In genomic region chr13:45325806-45326205, GRCh38 we compare ENCODE assay signal across 10 cellular contexts. TPM values are rescaled to one million over a fixed set of nuclear protein-coding genes. Genes with fewer than 3 reads are reported as not detected.
A peak's percentile ranks its signal among the peaks of the same experiment; 100 is the strongest.
DNase-seq lines count a peak whose midpoint lies in the region; ATAC-seq and TF ChIP-seq lines count a peak whose summit lies in the region.
"Had no signal": no experiment of that assay in that cellular context is flagged by ENCODE, and none has a peak within 500 bp of the region (broad histone marks: within the 10 kb centered on the region; RNA-seq: fewer than 3 reads in every experiment).

No MANE protein-coding gene starts in this region.

- POLR2A ChIA-PET in HEK293T (lab: Yijun Ruan, JAX): no interaction called here
- POLR2A ChIA-PET in T-cell (lab: Charles Lee): no interaction called here

- H3K9me3 Mint-ChIP-seq in T-cell: no peaks in the 10 kb centered on the region
- H3K9me3 Mint-ChIP-seq: activated T-cell treated with anti-CD3 and anti-CD28 coated beads, Interleukin-2, amount 50 U/mL, for 4 hours had no signal

- H3K4me3 Mint-ChIP-seq in T-cell: no peak overlapping the region
- H3K4me3 Mint-ChIP-seq: activated T-cell treated with anti-CD3 and anti-CD28 coated beads, Interleukin-2, amount 50 U/mL, for 4 hours had no signal

- H3K4me1 Mint-ChIP-seq in T-cell: peaks cover 37 to 44% (median 38%) of the 10 kb centered on the region in 3 donors

- H3K27ac Mint-ChIP-seq in T-cell: no peak overlapping the region

- CTCF ChIA-PET in HEK293T (lab: Yijun Ruan, JAX): no interaction called here
- CTCF ChIA-PET in T-cell (lab: Charles Lee): interaction anchor here in 1 of 2 donors (0.6 kb wide), 1 partner anchor 51 kb away, joined by 3 read pairs; no protein-coding TSS in a partner anchor

- DNase-seq in HCEC 1CT (peak; percentile 95), amniotic epithelial cell (ENCODE audit: low read depth) (peak; percentile 86), iris pigment epithelial cell (ENCODE audit: low read depth) (peak; percentile 88), stromal cell of bone marrow (ENCODE audit: low read depth) (peak; percentile 93), HEK293T (ENCODE audit: extremely low spot score) (no peak), T-cell (no peak)
- no peak for DNase-seq in activated CD4-positive, CD25-positive, alpha-beta regulatory T cell (lab: John Stamatoyannopoulos, UW)
- DNase-seq: activated T-cell treated with anti-CD3 and anti-CD28 coated beads, Interleukin-2, amount 50 U/mL, for 4 hours; NCI-H146 had no signal

- ATAC-seq in HG02973 (IDR thresholded peaks at IDR 0.05; ENCODE audit: unreplicated experiment): no peak
- ATAC-seq in T-cell (replicated peaks in 1 of 4): no peak
- ATAC-seq: activated T-cell treated with anti-CD3 and anti-CD28 coated beads, Interleukin-2, amount 50 U/mL, for 4 hours had no signal

- H3K27me3 Mint-ChIP-seq in T-cell: no peaks in the 10 kb centered on the region

- no peaks in the 10 kb centered on the region for H3K36me3 Mint-ChIP-seq in T-cell

TF ChIP-seq in HEK293T, 16 proteins besides CTCF, POLR2A, EP300 and RAD21:
- TF ChIP-seq ARNT (IDR thresholded peaks at IDR 0.05) (no peak), CTBP1 (IDR thresholded peaks at IDR 0.05; ENCODE audit: borderline replicate concordance) (no peak), L3MBTL2 (conservative IDR thresholded peaks at IDR 0.05) (no peak), HDGF (IDR thresholded peaks at IDR 0.05; ENCODE audit: borderline replicate concordance) (no peak), PKNOX1 (IDR thresholded peaks at IDR 0.05) (no peak), SP1 (IDR thresholded peaks at IDR 0.05) (no peak), NFRKB (IDR thresholded peaks at IDR 0.05) (no peak), ZNF384 (IDR thresholded peaks at IDR 0.05) (no peak), SUZ12 (IDR thresholded peaks at IDR 0.05) (no peak), BHLHE40 (IDR thresholded peaks at IDR 0.05; ENCODE audit: borderline replicate concordance) (no peak), FOXA1 (IDR thresholded peaks at IDR 0.05) (no peak), LEF1 (IDR thresholded peaks at IDR 0.05; ENCODE audit: borderline replicate concordance) (no peak), ELF4 (IDR thresholded peaks at IDR 0.05) (no peak), FOXM1 (IDR thresholded peaks at IDR 0.05; ENCODE audit: borderline replicate concordance) (no peak), FOXK2 (IDR thresholded peaks at IDR 0.05) (no peak), TARDBP (IDR thresholded peaks at IDR 0.05) (no peak)

RNA-seq across cellular contexts. Expression of gene TPT1, which starts 15.2 kb away (rescaled TPM):
- total RNA-seq in T-cell: 1,000 to 10,000 TPM; 6,680 to 8,997 (median 7,956) TPM

Comparison
In these comparisons a context has a peak if more than half of its experiments do, and no peak if none do; other contexts are left out.
1. DNase-seq: peak in HCEC 1CT (single experiment), amniotic epithelial cell (single experiment), iris pigment epithelial cell (single experiment) and stromal cell of bone marrow (single experiment); none in activated CD4-positive, CD25-positive, alpha-beta regulatory T cell (0 of 4), HEK293T (single experiment) and T-cell (0 of 34).